In the genomic region with DNA sequence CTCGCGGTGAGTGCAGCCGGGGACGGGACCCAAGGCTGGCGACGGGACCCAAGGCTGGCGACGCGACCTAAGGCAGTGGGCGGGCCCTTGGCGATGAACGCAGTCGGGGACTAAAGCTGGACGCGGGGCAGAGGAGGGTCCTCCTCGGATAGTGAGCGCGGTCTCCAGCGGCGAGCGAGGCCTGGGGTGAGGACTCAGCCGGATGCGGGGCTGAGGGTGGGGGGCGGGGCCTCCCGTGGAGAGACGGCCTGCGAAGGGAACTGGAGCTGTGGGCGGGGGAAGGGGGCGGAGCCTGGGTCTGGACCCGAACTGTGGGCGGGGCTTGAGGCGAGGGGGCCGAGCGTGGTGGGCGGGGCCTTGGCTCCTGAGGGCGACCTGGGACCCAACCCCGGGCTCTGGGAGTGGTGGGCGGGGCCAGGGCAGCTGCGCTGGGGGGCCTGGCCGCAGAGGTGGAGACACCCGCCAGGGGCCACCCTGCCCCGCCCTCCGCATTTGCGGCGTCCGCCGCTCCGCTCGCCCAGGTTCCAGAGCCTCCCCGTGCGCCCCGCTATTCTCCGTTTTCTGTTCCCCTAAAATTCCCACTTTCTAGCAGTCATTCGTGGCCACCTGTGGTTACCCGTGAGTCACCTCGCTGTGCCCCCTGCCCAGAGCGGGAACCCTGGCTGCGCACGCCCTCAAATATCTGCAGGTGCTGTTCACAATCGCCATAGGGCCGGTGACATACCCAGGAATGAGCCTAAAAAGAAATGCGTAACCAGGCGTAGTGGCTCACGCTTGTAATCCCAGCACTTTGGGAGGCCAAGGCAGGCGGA, we compare ENCODE assay signal across 8 cellular contexts. TPM values are rescaled to one million over a fixed set of nuclear protein-coding genes. Genes with fewer than 3 reads are reported as not detected.
DNase-seq lines count a peak whose midpoint lies in the region; ATAC-seq and TF ChIP-seq lines count a peak whose summit lies in the region.

No MANE protein-coding gene starts in this region.

- H4K20me1 ChIP-seq in DND-41 (ENCODE audit: insufficient read depth, low read length) (no peaks in the 10 kb centered on the region; the same call in 1 of the 2 replicates), Karpas-422 (ENCODE audit: insufficient read depth, low read depth, low read length) (no peaks in the 10 kb centered on the region)

- no peaks in the 10 kb centered on the region for H3K9me3 Mint-ChIP-seq in naive B cell

- H3K36me3 Mint-ChIP-seq in naive B cell = no peaks in the 10 kb centered on the region

- H3K36me3 ChIP-seq in DND-41 (ENCODE audit: insufficient read depth, low read length) = no peaks in the 10 kb centered on the region; the same call in 1 of the 2 replicates
- no peaks in the 10 kb centered on the region for H3K36me3 ChIP-seq in Karpas-422 (ENCODE audit: insufficient read depth, low read length)

- DNase-seq in DND-41 (peak; percentile 99), Karpas-422 (peak; percentile 98), RKO (ENCODE audit: low spot score) (peak; percentile 93), fibroblast of gingiva (ENCODE audit: low read depth) (peak; percentile 90), naive B cell (peak; percentile 95)
- DNase-seq in activated T-helper 1 cell treated with anti-CD3 and anti-CD28 coated beads, Interleukin-2, amount 50 U/mL, for 16 hours (ENCODE audit: low read depth in 1 of 2, low spot score in 1 of 2) = peak; percentile 98
- DNase-seq in stimulated activated CD8-positive, alpha-beta memory T cell treated with anti-CD3 and anti-CD28 coated beads, Interleukin-7, amount 100 ng/mL, for 48 hours (ENCODE audit: extremely low read depth in 1 of 2, low read depth in 1 of 2) = peak; percentile 100

- ATAC-seq in DND-41 (ENCODE audit: insufficient read depth, low read depth) (peak; percentile 83), GM21825 (IDR thresholded peaks at IDR 0.05; ENCODE audit: unreplicated experiment) (peak; percentile 54), naive B cell (ENCODE audit: low read depth in 2 of 2) (peak; percentile 72 to 73)

- H3K4me3 Mint-ChIP-seq in naive B cell = peak overlapping the region; percentile 80 to 94 (median 90)

- peaks cover 5% of the 10 kb centered on the region for H3K9me3 ChIP-seq in DND-41 (ENCODE audit: insufficient read depth, low read length, severe bottlenecking)
- H3K9me3 ChIP-seq in Karpas-422 (ENCODE audit: low read length) = no peaks in the 10 kb centered on the region

- H3K4me1 ChIP-seq in DND-41 (ENCODE audit: insufficient read depth, low read length) (peaks cover 28% of the 10 kb centered on the region), Karpas-422 (ENCODE audit: low read length) (peaks cover 11% of the 10 kb centered on the region)

- H3K27ac Mint-ChIP-seq in naive B cell = peak overlapping the region; percentile 88 to 98 (median 96)

- peaks cover 21 to 42% (median 38%) of the 10 kb centered on the region in 3 donors for H3K4me1 Mint-ChIP-seq in naive B cell

- peak overlapping the region; percentile 94 for H3K4me2 ChIP-seq in DND-41 (ENCODE audit: insufficient read depth, low read length)
- H3K4me2 ChIP-seq in Karpas-422 (ENCODE audit: low read depth, low read length, poor library complexity, severe bottlenecking) = peak overlapping the region; percentile 92

- H3K4me3 ChIP-seq in DND-41 (ENCODE audit: low read depth in 1 of 2, low read length in 2 of 2) = peak overlapping the region; percentile 78 to 88; a peak in 3 of 4 replicates
- peak overlapping the region; percentile 84 for H3K4me3 ChIP-seq in Karpas-422 (ENCODE audit: low read length)

- peak overlapping the region; percentile 95 for H2AFZ ChIP-seq in DND-41 (ENCODE audit: low read depth, low read length)
- peak overlapping the region; percentile 59; the same call in 1 of the 2 replicates for H2AFZ ChIP-seq in Karpas-422 (ENCODE audit: low read length)

- peak overlapping the region; percentile 92 for H3K9ac ChIP-seq in DND-41 (ENCODE audit: low read depth, low read length)
- peak overlapping the region; percentile 85 for H3K9ac ChIP-seq in Karpas-422 (ENCODE audit: low read length)

- H3K27me3 ChIP-seq in DND-41 (ENCODE audit: insufficient read depth, low read length, poor library complexity) = no peaks in the 10 kb centered on the region
- no peaks in the 10 kb centered on the region for H3K27me3 ChIP-seq in Karpas-422 (ENCODE audit: low read length)

- no peak for TF ChIP-seq CTCF in DND-41 (IDR thresholded peaks at IDR 0.05; ENCODE audit: borderline replicate concordance, extremely low read depth, low read length, poor library complexity, severe bottlenecking)

- peaks cover 42% of the 10 kb centered on the region for H3K79me2 ChIP-seq in DND-41 (ENCODE audit: insufficient read depth, low read length)
- H3K79me2 ChIP-seq in Karpas-422 (ENCODE audit: low read length) = no peaks in the 10 kb centered on the region

- H3K27me3 Mint-ChIP-seq in naive B cell = no peaks in the 10 kb centered on the region

- peak overlapping the region; percentile 93 for H3K27ac ChIP-seq in DND-41 (ENCODE audit: low read length)
- H3K27ac ChIP-seq in Karpas-422 (ENCODE audit: low read length) = peak overlapping the region; percentile 54

- no peaks in the 10 kb centered on the region for H3K9me2 ChIP-seq in Karpas-422 (replicated peaks; ENCODE audit: insufficient read depth, low read length)

RNA-seq across cellular contexts. Expression of a gene that starts 0.5 kb away (rescaled TPM):
- 19.0 and 54.9 TPM in 2 replicates for total RNA-seq in Karpas-422 (2014; rRNA removed; shearing (Covaris generic); ENCODE audit: low replicate concordance)
- 1 to 10 TPM; 3.1 to 8.9 (median 6.0) TPM for polyA plus RNA-seq in naive B cell (ENCODE audit: low read depth in 6 of 6)

RNA-seq across cellular contexts. Expression of a gene that starts 13.2 kb away (rescaled TPM):
- total RNA-seq in Karpas-422 (2014; rRNA removed; shearing (Covaris generic); ENCODE audit: low replicate concordance) = 32.4 and 55.8 TPM in 2 replicates
- 1 to 10 TPM; 1.3 to 3.7 (median 1.5) TPM for polyA plus RNA-seq in naive B cell (ENCODE audit: low read depth in 6 of 6)

RNA-seq across cellular contexts. Expression of a gene that starts 53.0 kb away (rescaled TPM):
- total RNA-seq in Karpas-422 (2014; rRNA removed; shearing (Covaris generic); ENCODE audit: low replicate concordance) = 58.9 and 130 TPM in 2 replicates
- polyA plus RNA-seq in naive B cell (ENCODE audit: low read depth in 6 of 6) = 1 to 10 TPM; 2.9 to 9.4 (median 6.1) TPM

Comparison
In these comparisons a context has a peak if more than half of its experiments do, and no peak if none do; other contexts are left out.
1. Peak in every context shown above with its lines: DNase-seq, ATAC-seq, H3K4me3 ChIP-seq and H3K27ac ChIP-seq.